In genomic region chr12:130468700-130469245, GRCh38 we compare ENCODE assay signal across 8 cellular contexts.
"Had no signal": no experiment of that assay in that cellular context is flagged by ENCODE, and none has a peak within 500 bp of the region (broad histone marks: within the 10 kb centered on the region; RNA-seq: fewer than 3 reads in every experiment).

No MANE protein-coding gene starts in this region.

- H3K27ac Mint-ChIP-seq: HFFc6 had no signal

- H3K36me3 ChIP-seq: HAP-1 had no signal

- DNase-seq: GM23248, H7, HFFc6, IMR-90 had no signal

- H3K9me3 ChIP-seq: HAP-1 had no signal

- H3K4me3 ChIP-seq: GM23248, HAP-1, K562 had no signal

- H3K27ac ChIP-seq: GM23248, HL-60 had no signal

- H3K4me1 ChIP-seq: HAP-1 had no signal

- ATAC-seq: HCT116, K562 had no signal

- H2AFZ ChIP-seq: GM23248 had no signal

- H3K4me3 Mint-ChIP-seq: HFFc6 had no signal

- H3K9ac ChIP-seq: GM23248 had no signal
